In the genomic region with DNA sequence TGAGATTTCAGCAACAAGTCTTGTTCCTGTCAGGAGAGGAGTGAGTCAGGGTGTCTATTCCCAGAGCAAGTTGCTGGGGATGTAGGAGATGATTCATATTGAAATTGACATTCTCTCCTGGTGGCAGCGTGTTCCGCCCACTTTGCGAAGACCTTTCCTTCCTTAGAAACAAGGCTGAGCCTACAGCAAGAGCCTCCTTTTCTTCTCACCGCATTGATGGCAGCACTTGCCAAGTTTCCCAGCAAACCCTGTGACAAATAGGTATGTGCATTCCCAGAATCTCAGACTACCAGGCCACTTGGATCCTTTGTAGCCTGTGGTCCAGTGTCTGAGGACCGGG, we compare ENCODE assay signal across 11 cellular contexts.
DNase-seq lines count a peak whose midpoint lies in the region; ATAC-seq, FAIRE-seq and TF ChIP-seq lines count a peak whose summit lies in the region.
"Had no signal": no experiment of that assay in that cellular context is flagged by ENCODE, and none has a peak within 500 bp of the region (broad histone marks: within the 10 kb centered on the region; RNA-seq: fewer than 3 reads in every experiment).

No MANE protein-coding gene starts in this region.

- TF ChIP-seq EP300 in suprapubic skin (IDR thresholded peaks at IDR 0.05), result no peak

- TF ChIP-seq POLR2A in suprapubic skin (IDR thresholded peaks at IDR 0.05), result no peak

- no peak for ATAC-seq in HG03354 (IDR thresholded peaks at IDR 0.05; ENCODE audit: poor library complexity, severe bottlenecking, unreplicated experiment)
- ATAC-seq: effector memory CD8-positive, alpha-beta T cell had no signal

- no peak overlapping the region for H3K4me3 ChIP-seq in suprapubic skin
- H3K4me3 ChIP-seq: BLaER1 treated with 17β-estradiol and CSF1 and Interleukin-3, amounts not matched to agents 10 nM and 100 nM had no signal

- no peaks in the 10 kb centered on the region for H3K9me3 Mint-ChIP-seq in activated T-cell treated with anti-CD3 and anti-CD28 coated beads, Interleukin-2, amount 50 U/mL, for 24 hours
- no peaks in the 10 kb centered on the region for H3K9me3 Mint-ChIP-seq in brain
- H3K9me3 Mint-ChIP-seq: effector memory CD8-positive, alpha-beta T cell had no signal

- H3K4me3 Mint-ChIP-seq in activated T-cell treated with anti-CD3 and anti-CD28 coated beads, Interleukin-2, amount 50 U/mL, for 24 hours, result peak overlapping the region; percentile 49
- peak overlapping the region in 4 of 5 experiments; percentile 14 to 41 (median 22) for H3K4me3 Mint-ChIP-seq in brain
- H3K4me3 Mint-ChIP-seq: effector memory CD8-positive, alpha-beta T cell had no signal

- TF ChIP-seq CTCF in brain (conservative IDR thresholded peaks at IDR 0.05), result no peak
- TF ChIP-seq CTCF in suprapubic skin (IDR thresholded peaks at IDR 0.05), result no peak
- TF ChIP-seq CTCF in D721Med (IDR thresholded peaks at IDR 0.05; ENCODE audit: insufficient read depth, missing control alignments), result no peak

- H3K27me3 ChIP-seq in suprapubic skin, result no peaks in the 10 kb centered on the region
- H3K27me3 ChIP-seq: BLaER1 treated with 17β-estradiol and CSF1 and Interleukin-3, amounts not matched to agents 10 nM and 100 nM had no signal

- peak; percentile 36 for DNase-seq in activated T-cell treated with anti-CD3 and anti-CD28 coated beads, Interleukin-2, amount 50 U/mL, for 24 hours
- no peak for DNase-seq in activated T-cell treated with anti-CD3 and anti-CD28 coated beads, Interleukin-2, amount 50 U/mL, for 1 hour
- DNase-seq in kidney tubule cell (ENCODE audit: low spot score) (peak; percentile 75), suprapubic skin (ENCODE audit: low spot score in 2 of 2) (no peak), SW480 (ENCODE audit: low spot score) (no peak), D721Med (ENCODE audit: insufficient read length, low spot score) (no peak)
- DNase-seq: effector memory CD8-positive, alpha-beta T cell; SHP77 had no signal

- no peaks in the 10 kb centered on the region for H3K9me3 ChIP-seq in suprapubic skin
- H3K9me3 ChIP-seq: BLaER1 treated with 17β-estradiol and CSF1 and Interleukin-3, amounts not matched to agents 10 nM and 100 nM had no signal

- H3K27ac Mint-ChIP-seq in activated T-cell treated with anti-CD3 and anti-CD28 coated beads, Interleukin-2, amount 50 U/mL, for 24 hours, result peak overlapping the region; percentile 77
- H3K27ac Mint-ChIP-seq in brain, result peak overlapping the region; percentile 84 to 96 (median 92)
- H3K27ac Mint-ChIP-seq: effector memory CD8-positive, alpha-beta T cell had no signal

- H3K27me3 Mint-ChIP-seq in activated T-cell treated with anti-CD3 and anti-CD28 coated beads, Interleukin-2, amount 50 U/mL, for 24 hours, result no peaks in the 10 kb centered on the region
- peaks cover 4% of the 10 kb centered on the region for H3K27me3 Mint-ChIP-seq in brain
- H3K27me3 Mint-ChIP-seq: effector memory CD8-positive, alpha-beta T cell had no signal

- H3K4me1 ChIP-seq in suprapubic skin, result peaks cover 70% of the 10 kb centered on the region

- H3K4me1 Mint-ChIP-seq in activated T-cell treated with anti-CD3 and anti-CD28 coated beads, Interleukin-2, amount 50 U/mL, for 24 hours (ENCODE audit: low read depth), result peaks cover 52% of the 10 kb centered on the region
- peaks cover 75% of the 10 kb centered on the region for H3K4me1 Mint-ChIP-seq in brain

- H3K36me3 Mint-ChIP-seq in activated T-cell treated with anti-CD3 and anti-CD28 coated beads, Interleukin-2, amount 50 U/mL, for 24 hours (ENCODE audit: low read depth), result peaks cover 2% of the 10 kb centered on the region
- no peaks in the 10 kb centered on the region for H3K36me3 Mint-ChIP-seq in brain

- H3K36me3 ChIP-seq in suprapubic skin, result no peaks in the 10 kb centered on the region
- H3K36me3 ChIP-seq: BLaER1 treated with 17β-estradiol and CSF1 and Interleukin-3, amounts not matched to agents 10 nM and 100 nM had no signal

- 51% methylated on average over 5 of the region's 5 CpGs for WGBS in suprapubic skin

- H3K27ac ChIP-seq in suprapubic skin, result peak overlapping the region; percentile 87

- FAIRE-seq in D721Med (lab: Jason Lieb, UNC), result no peak

Comparison
In these comparisons a context has a peak if more than half of its experiments do, and no peak if none do; other contexts are left out.
1. DNase-seq: peak in activated T-cell treated with anti-CD3 and anti-CD28 coated beads, Interleukin-2, amount 50 U/mL, for 24 hours (single experiment) and kidney tubule cell (single experiment); none in activated T-cell treated with anti-CD3 and anti-CD28 coated beads, Interleukin-2, amount 50 U/mL, for 1 hour (single experiment), suprapubic skin (0 of 2), SW480 (single experiment) and D721Med (single experiment).